In the genomic region with DNA sequence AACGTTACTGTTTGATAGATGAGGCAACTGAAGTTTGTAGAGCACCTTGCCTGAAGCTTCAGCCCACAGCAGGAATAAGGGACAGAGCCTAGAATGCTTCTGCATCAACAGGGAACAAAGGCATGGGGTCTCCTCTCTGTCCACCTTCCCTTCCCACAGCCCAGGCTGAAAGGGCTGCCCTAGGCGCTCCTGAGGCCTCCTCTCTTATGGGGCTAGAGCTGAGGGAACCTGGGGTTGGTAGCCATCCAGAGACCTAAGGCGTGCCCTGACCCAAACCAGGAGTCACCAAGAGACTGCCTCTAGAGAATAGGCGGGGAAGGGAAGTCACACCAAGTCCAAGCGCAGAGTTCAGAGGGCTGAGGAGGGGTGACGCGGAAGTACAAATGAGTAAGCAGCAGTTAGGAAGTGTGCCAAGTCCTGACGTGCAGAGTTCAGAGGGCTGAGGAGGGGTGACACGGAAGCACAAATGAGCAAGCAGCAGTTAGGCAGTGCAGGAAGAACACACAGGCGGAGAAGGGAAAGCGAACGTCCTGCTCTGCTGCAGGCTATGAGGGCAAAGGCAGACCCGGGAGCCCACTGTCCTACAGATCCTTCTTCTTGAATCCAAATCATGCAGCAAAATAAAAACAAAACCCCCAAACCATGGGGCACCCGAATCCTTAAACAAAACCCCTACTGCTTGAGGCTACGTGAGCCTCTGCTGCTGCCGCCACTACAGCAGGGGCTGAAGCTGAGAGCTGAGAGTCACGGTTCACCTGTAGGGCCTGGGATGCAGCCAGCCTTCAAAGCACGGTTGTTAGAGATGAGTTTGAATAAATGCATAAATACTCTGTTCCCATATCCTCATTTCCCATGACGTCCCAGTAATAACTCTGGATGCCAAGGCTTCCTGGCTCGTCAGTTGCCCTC, we compare ENCODE assay signal across 1 cellular context.
TF ChIP-seq lines count a peak whose summit lies in the region.

No MANE protein-coding gene starts in this region.

TF ChIP-seq in K562, 482 proteins besides CTCF, POLR2A, EP300 and RAD21 (continues in another document):
- TF ChIP-seq MBD2 (IDR thresholded peaks at IDR 0.05; ENCODE audit: borderline replicate concordance, low read depth) (peak; percentile 69; the same call in 1 of the 2 replicates), YY1 (IDR thresholded peaks at IDR 0.05; ENCODE audit: borderline replicate concordance in 1 of 3, control insufficient read depth in 1 of 3, extremely low read depth in 1 of 3, insufficient read depth in 3 of 3, insufficient read length in 1 of 3, insufficient replicate concordance in 2 of 3, low read depth in 1 of 3, low read length in 2 of 3) (peak in 2 of 3 experiments; percentile 41 to 52), ZBTB40 (IDR thresholded peaks at IDR 0.05) (peak; percentile 89), ZBTB40 (CRISPR knock-in tag; IDR thresholded peaks at IDR 0.05) (no peak), RBBP5 (IDR thresholded peaks at IDR 0.05; ENCODE audit: borderline replicate concordance, insufficient read depth, low read length, poor library complexity, severe bottlenecking) (no peak), ZNF121 (CRISPR knock-in tag; conservative IDR thresholded peaks at IDR 0.05) (no peak), JUN (IDR thresholded peaks at IDR 0.05; ENCODE audit: borderline replicate concordance, low read depth, low read length) (peak; percentile 75), JUN (CRISPR knock-in tag; IDR thresholded peaks at IDR 0.05; ENCODE audit: borderline replicate concordance) (no peak), NRF1 (conservative IDR thresholded peaks at IDR 0.05 in 1 of 2, IDR thresholded peaks at IDR 0.05 in 1 of 2) (peak; percentile 41 to 66; a peak in 3 of 4 replicates), PTTG1 (tag; IDR thresholded peaks at IDR 0.05; ENCODE audit: low read depth) (0 out of 2 replicates have a peak, but pooled peaks have one; percentile 36), KDM5B (IDR thresholded peaks at IDR 0.05; ENCODE audit: insufficient replicate concordance, low read depth, low read length) (peak; percentile 88), CHD2 (IDR thresholded peaks at IDR 0.05; ENCODE audit: low read depth, low read length) (no peak), GATAD2B (IDR thresholded peaks at IDR 0.05; ENCODE audit: borderline replicate concordance) (no peak), ETV6 (IDR thresholded peaks at IDR 0.05; ENCODE audit: borderline replicate concordance in 1 of 2, low read depth in 2 of 2, low read length in 1 of 2) (peak; percentile 84 to 96; a peak in 3 of 4 replicates), ETV6 (CRISPR knock-in tag; IDR thresholded peaks at IDR 0.05; ENCODE audit: borderline replicate concordance) (no peak), CC2D1A (IDR thresholded peaks at IDR 0.05) (peak; percentile 56; the same call in 1 of the 2 replicates), PKNOX1 (IDR thresholded peaks at IDR 0.05) (peak; percentile 80), RNF219 (CRISPR knock-in tag; IDR thresholded peaks at IDR 0.05) (no peak), FOXA3 (CRISPR knock-in tag; conservative IDR thresholded peaks at IDR 0.05 in 1 of 2, IDR thresholded peaks at IDR 0.05 in 1 of 2) (no peak), NFE2 (IDR thresholded peaks at IDR 0.05; ENCODE audit: low read depth) (peak; percentile 73), ZBTB2 (IDR thresholded peaks at IDR 0.05) (0 out of 2 replicates have a peak, but pooled peaks have one; percentile 75), RBFOX2 (IDR thresholded peaks at IDR 0.05; ENCODE audit: low read depth, low read length) (peak; percentile 71), BDP1 (IDR thresholded peaks at IDR 0.05; ENCODE audit: insufficient read depth, insufficient read length) (no peak), MYC (IDR thresholded peaks at IDR 0.05; ENCODE audit: low read depth, low read length) (peak; percentile 69), MYC (CRISPR knock-in tag; IDR thresholded peaks at IDR 0.05; ENCODE audit: borderline replicate concordance, low read depth) (peak; percentile 67; the same call in 1 of the 2 replicates), TEAD4 (IDR thresholded peaks at IDR 0.05; ENCODE audit: low read length) (no peak), TEAD4 (CRISPR knock-in tag; IDR thresholded peaks at IDR 0.05; ENCODE audit: borderline replicate concordance) (no peak), ZNF589 (CRISPR knock-in tag; IDR thresholded peaks at IDR 0.05; ENCODE audit: low read depth) (0 out of 2 replicates have a peak, but pooled peaks have one; percentile 39), LEF1 (IDR thresholded peaks at IDR 0.05) (peak; percentile 25; the same call in 1 of the 2 replicates), TRIM24 (IDR thresholded peaks at IDR 0.05) (peak in 1 of 2 experiments; percentile 73; a peak in 3 of 4 replicates), MAFG (tag; conservative IDR thresholded peaks at IDR 0.05) (0 out of 2 replicates have a peak, but pooled peaks have one; percentile 26), TGIF2 (CRISPR knock-in tag; IDR thresholded peaks at IDR 0.05) (no peak), PTRF (tag; IDR thresholded peaks at IDR 0.05) (no peak), EP400 (IDR thresholded peaks at IDR 0.05) (peak; percentile 77), DACH1 (IDR thresholded peaks at IDR 0.05; ENCODE audit: partially characterized antibody) (no peak), LARP7 (IDR thresholded peaks at IDR 0.05) (peak; percentile 69; the same call in 1 of the 2 replicates), POLR2B (IDR thresholded peaks at IDR 0.05; ENCODE audit: low read depth, partially characterized antibody) (peak; percentile 92), ZNF175 (CRISPR knock-in tag; IDR thresholded peaks at IDR 0.05; ENCODE audit: low read depth) (peak; percentile 71; the same call in 1 of the 2 replicates), JUNB (CRISPR knock-in tag; conservative IDR thresholded peaks at IDR 0.05) (no peak), SOX6 (IDR thresholded peaks at IDR 0.05) (peak; percentile 69), BCOR (IDR thresholded peaks at IDR 0.05) (0 out of 2 replicates have a peak, but pooled peaks have one; percentile 6), MTA2 (IDR thresholded peaks at IDR 0.05; ENCODE audit: low read depth) (peak; percentile 71), SMARCC2 (IDR thresholded peaks at IDR 0.05; ENCODE audit: low read depth) (no peak)
- TF ChIP-seq, protein P1, sequence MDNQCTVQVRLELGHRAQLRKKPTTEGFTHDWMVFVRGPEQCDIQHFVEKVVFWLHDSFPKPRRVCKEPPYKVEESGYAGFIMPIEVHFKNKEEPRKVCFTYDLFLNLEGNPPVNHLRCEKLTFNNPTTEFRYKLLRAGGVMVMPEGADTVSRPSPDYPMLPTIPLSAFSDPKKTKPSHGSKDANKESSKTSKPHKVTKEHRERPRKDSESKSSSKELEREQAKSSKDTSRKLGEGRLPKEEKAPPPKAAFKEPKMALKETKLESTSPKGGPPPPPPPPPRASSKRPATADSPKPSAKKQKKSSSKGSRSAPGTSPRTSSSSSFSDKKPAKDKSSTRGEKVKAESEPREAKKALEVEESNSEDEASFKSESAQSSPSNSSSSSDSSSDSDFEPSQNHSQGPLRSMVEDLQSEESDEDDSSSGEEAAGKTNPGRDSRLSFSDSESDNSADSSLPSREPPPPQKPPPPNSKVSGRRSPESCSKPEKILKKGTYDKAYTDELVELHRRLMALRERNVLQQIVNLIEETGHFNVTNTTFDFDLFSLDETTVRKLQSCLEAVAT (IDR thresholded peaks at IDR 0.05): peak in 1 of 2 experiments; percentile 86; a peak in 2 of 4 replicates
- TF ChIP-seq, protein P2, sequence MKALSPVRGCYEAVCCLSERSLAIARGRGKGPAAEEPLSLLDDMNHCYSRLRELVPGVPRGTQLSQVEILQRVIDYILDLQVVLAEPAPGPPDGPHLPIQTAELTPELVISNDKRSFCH (CRISPR knock-in tag; IDR thresholded peaks at IDR 0.05): no peak
- TF ChIP-seq, protein P2 (tag; IDR thresholded peaks at IDR 0.05): 0 out of 2 replicates have a peak, but pooled peaks have one; percentile 39
